In the genomic region with DNA sequence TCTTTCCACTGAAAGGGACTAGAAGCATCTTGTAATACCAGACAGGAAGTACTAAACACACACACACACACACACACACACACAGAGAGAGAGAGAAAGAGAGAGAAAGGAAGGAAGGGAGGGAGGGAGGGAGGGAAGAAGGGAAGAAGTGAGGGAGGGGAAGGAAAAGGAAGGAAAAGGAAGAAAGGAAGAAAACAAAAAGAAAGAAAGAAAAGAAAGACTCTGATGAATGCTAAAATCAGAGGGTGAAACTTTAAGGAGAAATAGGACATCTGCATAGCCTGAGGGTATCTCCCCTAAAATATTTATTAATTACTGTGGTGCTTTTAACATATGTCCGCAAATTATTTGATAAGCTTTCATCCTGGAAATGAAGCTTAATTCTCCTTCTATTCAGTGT, we compare ENCODE assay signal across 20 cellular contexts. TPM values are rescaled to one million over a fixed set of nuclear protein-coding genes. Genes with fewer than 3 reads are reported as not detected.
"Had no signal": no experiment of that assay in that cellular context is flagged by ENCODE, and none has a peak within 500 bp of the region (broad histone marks: within the 10 kb centered on the region; RNA-seq: fewer than 3 reads in every experiment).

No MANE protein-coding gene starts in this region.

- H3K9me3 Mint-ChIP-seq: nephron; stimulated activated naive CD8-positive, alpha-beta T cell treated with anti-CD3 and anti-CD28 coated beads, Interleukin-15, Interleukin-2, amounts not matched to agents 100 ng/mL and 50 ng/mL, for 24 hours had no signal

- H3K27ac Mint-ChIP-seq: activated CD8-positive, alpha-beta T cell treated with anti-CD3 and anti-CD28 coated beads, Interleukin-2, amount 10 ng/mL, durations not matched to agents 7 days and 5 days; activated naive CD8-positive, alpha-beta T cell; nephron; stimulated activated naive CD8-positive, alpha-beta T cell treated with anti-CD3 and anti-CD28 coated beads, Interleukin-15, Interleukin-2, amounts not matched to agents 100 ng/mL and 50 ng/mL, for 24 hours had no signal

- H3K36me3 ChIP-seq: adrenal gland, pancreas, right atrium auricular region, thyroid gland, upper lobe of right lung had no signal

- H3K27me3 ChIP-seq: adrenal gland, pancreas, right atrium auricular region, thyroid gland, upper lobe of right lung had no signal

- H3K4me3 Mint-ChIP-seq: activated CD8-positive, alpha-beta T cell treated with anti-CD3 and anti-CD28 coated beads, Interleukin-2, amount 10 ng/mL, durations not matched to agents 7 days and 5 days; activated naive CD8-positive, alpha-beta T cell; nephron; stimulated activated naive CD8-positive, alpha-beta T cell treated with anti-CD3 and anti-CD28 coated beads, Interleukin-15, Interleukin-2, amounts not matched to agents 100 ng/mL and 50 ng/mL, for 24 hours had no signal

- ATAC-seq: activated CD8-positive, alpha-beta T cell treated with anti-CD3 and anti-CD28 coated beads, Interleukin-2, amount 10 ng/mL, durations not matched to agents 7 days and 5 days; left ventricle myocardium superior; psoas muscle; upper lobe of right lung had no signal

- H3K27me3 Mint-ChIP-seq: activated naive CD8-positive, alpha-beta T cell; stimulated activated naive CD8-positive, alpha-beta T cell treated with anti-CD3 and anti-CD28 coated beads, Interleukin-15, Interleukin-2, amounts not matched to agents 100 ng/mL and 50 ng/mL, for 24 hours had no signal

- H3K4me3 ChIP-seq: adrenal gland, pancreas, psoas muscle, right atrium auricular region, thyroid gland, upper lobe of right lung had no signal

- H3K9me3 ChIP-seq: adrenal gland, pancreas, psoas muscle, right atrium auricular region, thyroid gland, upper lobe of right lung had no signal

- DNase-seq: activated CD4-positive, alpha-beta T cell treated with anti-CD3 and anti-CD28 coated beads for 1 hour; activated CD4-positive, alpha-beta T cell treated with anti-CD3 and anti-CD28 coated beads, Interleukin-2, amount 50 U/mL, for 1 hour; activated CD8-positive, alpha-beta T cell treated with anti-CD3 and anti-CD28 coated beads, Interleukin-2, amount 10 ng/mL, durations not matched to agents 7 days and 5 days; activated T-cell treated with anti-CD3 and anti-CD28 coated beads, Interleukin-2, amount 50 U/mL, for 1 hour; adrenal gland; central memory CD4-positive, alpha-beta T cell; effector memory CD4-positive, alpha-beta T cell; hippocampal formation; left ventricle myocardium superior; mammary epithelial cell; pancreas; psoas muscle; stimulated activated CD4-positive, alpha-beta T cell treated with anti-CD3 and anti-CD28 coated beads, Interleukin-12 subunit alpha, Interleukin-12 subunit beta, amount 100 ng/mL, for 4 hours; substantia nigra; thyroid gland; upper lobe of right lung had no signal

RNA-seq across cellular contexts. Expression of a gene that starts 29.0 kb away (rescaled TPM):
- total RNA-seq: activated CD8-positive, alpha-beta T cell treated with anti-CD3 and anti-CD28 coated beads, Interleukin-2, amount 10 ng/mL, durations not matched to agents 7 days and 5 days had no signal
